In the genomic region with DNA sequence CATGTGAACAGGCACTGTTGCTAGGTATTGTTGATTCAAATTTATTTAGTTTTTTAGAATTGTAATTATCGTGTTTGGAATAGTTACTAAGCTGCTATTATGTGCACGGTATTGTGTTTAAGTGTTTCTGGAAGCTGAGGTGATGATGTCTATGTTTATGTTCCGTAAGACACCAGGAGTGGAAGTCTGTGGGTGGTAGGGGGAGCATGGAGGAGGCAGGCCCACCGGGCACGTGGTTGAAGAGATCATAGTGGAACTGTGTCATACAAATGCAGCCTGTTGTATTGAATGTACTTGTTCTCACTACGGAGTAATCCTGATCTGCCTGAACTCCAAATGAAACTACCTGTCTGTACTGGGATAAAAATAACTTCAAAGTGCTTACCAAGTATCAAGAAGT, we compare ENCODE assay signal across 25 cellular contexts. TPM values are rescaled to one million over a fixed set of nuclear protein-coding genes. Genes with fewer than 3 reads are reported as not detected.
"Had no signal": no experiment of that assay in that cellular context is flagged by ENCODE, and none has a peak within 500 bp of the region (broad histone marks: within the 10 kb centered on the region; RNA-seq: fewer than 3 reads in every experiment).

No MANE protein-coding gene starts in this region.

- H3K9ac ChIP-seq: parathyroid adenoma had no signal

- ATAC-seq: left lobe of liver; mucosa of descending colon; right lobe of liver; stimulated activated naive B cell treated with anti-CD40 and anti-IgM and Interleukin-4, amounts not matched to agents 10 μg/mL and 1 μg/mL and 100 μg/mL, for 72 hours; upper lobe of right lung had no signal

- H3K27me3 ChIP-seq: right lobe of liver, transverse colon, upper lobe of right lung, uterus had no signal

- H3K36me3 Mint-ChIP-seq: immature natural killer cell; memory B cell; naive B cell; natural killer cell treated with Interleukin-12 subunit alpha and Interleukin-12 subunit beta and Interleukin-15 and Interleukin-18, amount 100 ng/mL, for 72 hours; stimulated activated naive B cell treated with anti-CD40 and anti-IgM and Interleukin-4, amounts not matched to agents 10 μg/mL and 1 μg/mL and 100 μg/mL, for 72 hours had no signal

- H3K9me3 ChIP-seq: mucosa of descending colon, right lobe of liver, thoracic aorta, transverse colon, upper lobe of right lung, uterus had no signal

- DNase-seq: cortex of kidney; dorsolateral prefrontal cortex; effector CD4-positive, alpha-beta T cell; hypothalamus; immature natural killer cell; islet precursor cell; mucosa of descending colon; naive B cell; right lobe of liver; small intestine; stimulated activated CD4-positive, alpha-beta T cell treated with anti-CD3 and anti-CD28 coated beads, Interleukin-15, amount 100 ng/mL, for 24 hours; stimulated activated CD4-positive, alpha-beta T cell treated with anti-CD3 and anti-CD28 coated beads, Interleukin-2, amount 100 ng/mL, for 48 hours; stimulated activated naive B cell treated with anti-CD40 and anti-IgM and Interleukin-4, amounts not matched to agents 10 μg/mL and 1 μg/mL and 100 μg/mL, for 72 hours; transverse colon; upper lobe of right lung; uterus had no signal

- H3K36me3 ChIP-seq: right lobe of liver, thoracic aorta, transverse colon, upper lobe of right lung, uterus had no signal

- H2AFZ ChIP-seq: parathyroid adenoma had no signal

- H3K27ac Mint-ChIP-seq: immature natural killer cell; memory B cell; naive B cell; natural killer cell treated with Interleukin-12 subunit alpha and Interleukin-12 subunit beta and Interleukin-15 and Interleukin-18, amount 100 ng/mL, for 72 hours; progenitor cell of endocrine pancreas; stimulated activated naive B cell treated with anti-CD40 and anti-IgM and Interleukin-4, amounts not matched to agents 10 μg/mL and 1 μg/mL and 100 μg/mL, for 72 hours; stimulated activated naive CD8-positive, alpha-beta T cell treated with anti-CD3 and anti-CD28 coated beads, Interleukin-15, Interleukin-2, amounts not matched to agents 100 ng/mL and 50 ng/mL, for 24 hours had no signal

- H3K4me3 ChIP-seq: dorsolateral prefrontal cortex, lung, mucosa of descending colon, right lobe of liver, thoracic aorta, transverse colon, upper lobe of right lung, uterus had no signal

- H3K4me1 ChIP-seq: parathyroid adenoma, right lobe of liver, upper lobe of right lung, uterus had no signal

- H3K27ac ChIP-seq: dorsolateral prefrontal cortex, parathyroid adenoma, right lobe of liver, thoracic aorta, transverse colon, upper lobe of right lung, uterus had no signal

- H3K4me1 Mint-ChIP-seq: immature natural killer cell, memory B cell, naive B cell, neural crest cell had no signal

- H3K4me3 Mint-ChIP-seq: immature natural killer cell; memory B cell; naive B cell; natural killer cell treated with Interleukin-12 subunit alpha and Interleukin-12 subunit beta and Interleukin-15 and Interleukin-18, amount 100 ng/mL, for 72 hours; neural crest cell; stimulated activated naive B cell treated with anti-CD40 and anti-IgM and Interleukin-4, amounts not matched to agents 10 μg/mL and 1 μg/mL and 100 μg/mL, for 72 hours; stimulated activated naive CD8-positive, alpha-beta T cell treated with anti-CD3 and anti-CD28 coated beads, Interleukin-15, Interleukin-2, amounts not matched to agents 100 ng/mL and 50 ng/mL, for 24 hours had no signal

- H3K9me3 Mint-ChIP-seq: memory B cell; naive B cell; natural killer cell treated with Interleukin-12 subunit alpha and Interleukin-12 subunit beta and Interleukin-15 and Interleukin-18, amount 100 ng/mL, for 72 hours; neural crest cell; stimulated activated naive B cell treated with anti-CD40 and anti-IgM and Interleukin-4, amounts not matched to agents 10 μg/mL and 1 μg/mL and 100 μg/mL, for 72 hours; stimulated activated naive CD8-positive, alpha-beta T cell treated with anti-CD3 and anti-CD28 coated beads, Interleukin-15, Interleukin-2, amounts not matched to agents 100 ng/mL and 50 ng/mL, for 24 hours had no signal

- H3K79me2 ChIP-seq: parathyroid adenoma had no signal

RNA-seq across cellular contexts. Expression of a gene that starts 36.1 kb away (rescaled TPM):
- total RNA-seq: natural killer cell treated with Interleukin-12 subunit alpha and Interleukin-12 subunit beta and Interleukin-15 and Interleukin-18, amount 100 ng/mL, for 72 hours had no signal
